ENCODE assay signal across 26 cellular contexts in genomic region chr9:131448818-131449217, GRCh38. TPM values are rescaled to one million over a fixed set of nuclear protein-coding genes. Genes with fewer than 3 reads are reported as not detected.
DNase-seq lines count a peak whose midpoint lies in the region; ATAC-seq and TF ChIP-seq lines count a peak whose summit lies in the region.
"Had no signal": no experiment of that assay in that cellular context is flagged by ENCODE, and none has a peak within 500 bp of the region (broad histone marks: within the 10 kb centered on the region; RNA-seq: fewer than 3 reads in every experiment).

No MANE protein-coding gene starts in this region.

- no peak for TF ChIP-seq CTCF in GM23338 (conservative IDR thresholded peaks at IDR 0.05; ENCODE audit: low read depth in 2 of 2)

- POLR2A ChIA-PET in naive thymus-derived CD8-positive, alpha-beta T cell (lab: Charles Lee) = interaction anchor here (0.5 to 0.7 kb wide), 3 partner anchors 16 to 114 kb away, joined by 3 to 5 read pairs (median 3); no protein-coding TSS in a partner anchor

- peaks cover 44% of the 10 kb centered on the region for H3F3A ChIP-seq in GM23338 (replicated peaks; ENCODE audit: low read depth)

- DNase-seq in activated CD4-positive, CD25-positive, alpha-beta regulatory T cell (lab: John Stamatoyannopoulos, UW) = no peak
- DNase-seq in GM23338 (ENCODE audit: low spot score) (no peak), MG63 (no peak), germinal center (ENCODE audit: low spot score) (no peak)
- no peak for DNase-seq in activated naive CD8-positive, alpha-beta T cell treated with anti-CD3 and anti-CD28 coated beads for 36 hours
- DNase-seq in naive thymus-derived CD8-positive, alpha-beta T cell = no peak
- DNase-seq: 8988T; activated B cell treated with CpG ODN at 0.5 μM for 24 hours; activated CD8-positive, alpha-beta memory T cell treated with anti-CD3 and anti-CD28 coated beads, Interleukin-2, amount 50 U/mL, for 48 hours; BE2C; EL; heart left ventricle; left ventricle myocardium inferior; NCI-H1105; NCI-H2029 treated with DMSO at 0.1 percent for 48 hours; NK-92 treated with Interleukin-12 subunit alpha and Interleukin-12 subunit beta, amount 100 ng/mL, for 24 hours; occipital lobe; retina; stimulated activated CD4-positive, alpha-beta T cell treated with anti-CD3 and anti-CD28 coated beads, Interleukin-4, amount 100 ng/mL, for 4 hours had no signal

- H3K4me3 ChIP-seq in GM23338 = no peak overlapping the region
- no peak overlapping the region for H3K4me3 ChIP-seq in MG63
- H3K4me3 ChIP-seq: coronary artery, HAP-1, heart left ventricle, left ventricle myocardium inferior, Peyer's patch, SJSA1, vagina had no signal

- peaks cover 55% of the 10 kb centered on the region for H4K20me1 ChIP-seq in GM23338 (replicated peaks; ENCODE audit: insufficient read depth)

- H3K27me3 Mint-ChIP-seq in GM23338 (ENCODE audit: insufficient read depth, low read depth, poor library complexity) = peaks cover 6% of the 10 kb centered on the region
- no peaks in the 10 kb centered on the region for H3K27me3 Mint-ChIP-seq in activated naive CD8-positive, alpha-beta T cell treated with anti-CD3 and anti-CD28 coated beads for 36 hours
- no peaks in the 10 kb centered on the region for H3K27me3 Mint-ChIP-seq in naive thymus-derived CD8-positive, alpha-beta T cell
- H3K27me3 Mint-ChIP-seq: activated B cell treated with CpG ODN at 0.5 μM for 24 hours had no signal

- no peaks in the 10 kb centered on the region for H3K9me3 Mint-ChIP-seq in GM23338
- H3K9me3 Mint-ChIP-seq in activated naive CD8-positive, alpha-beta T cell treated with anti-CD3 and anti-CD28 coated beads for 36 hours = no peaks in the 10 kb centered on the region
- no peaks in the 10 kb centered on the region for H3K9me3 Mint-ChIP-seq in naive thymus-derived CD8-positive, alpha-beta T cell
- H3K9me3 Mint-ChIP-seq: activated B cell treated with CpG ODN at 0.5 μM for 24 hours had no signal

- ATAC-seq in activated CD4-positive, CD25-positive, alpha-beta regulatory T cell treated with anti-CD3 and anti-CD28 coated beads, Interleukin-2, amount 50 U/mL, for 24 hours = peak; percentile 63 to 67
- no peak for ATAC-seq in GM23338
- no peak for ATAC-seq in naive thymus-derived CD8-positive, alpha-beta T cell
- ATAC-seq in HG03565 (IDR thresholded peaks at IDR 0.05; ENCODE audit: unreplicated experiment) = no peak
- ATAC-seq: heart left ventricle had no signal

- no peak overlapping the region for H3K4me2 ChIP-seq in GM23338

- H3K27ac Mint-ChIP-seq in GM23338 = no peak overlapping the region
- peak overlapping the region; percentile 67 for H3K27ac Mint-ChIP-seq in activated naive CD8-positive, alpha-beta T cell treated with anti-CD3 and anti-CD28 coated beads for 36 hours
- H3K27ac Mint-ChIP-seq in naive thymus-derived CD8-positive, alpha-beta T cell = peak overlapping the region in 8 of 10 donors; percentile 8 to 71 (median 42)
- H3K27ac Mint-ChIP-seq: activated B cell treated with CpG ODN at 0.5 μM for 24 hours had no signal

- peaks cover 93% of the 10 kb centered on the region for H3K36me3 Mint-ChIP-seq in GM23338 (ENCODE audit: low read depth)
- peaks cover 41% of the 10 kb centered on the region for H3K36me3 Mint-ChIP-seq in activated naive CD8-positive, alpha-beta T cell treated with anti-CD3 and anti-CD28 coated beads for 36 hours
- peaks cover 10 to 93% (median 11%) of the 10 kb centered on the region in 3 donors for H3K36me3 Mint-ChIP-seq in naive thymus-derived CD8-positive, alpha-beta T cell

- no peaks in the 10 kb centered on the region for H3K9me3 ChIP-seq in MG63
- H3K9me3 ChIP-seq: BE2C, HAP-1, heart left ventricle, left ventricle myocardium inferior, Peyer's patch, SJSA1, vagina had no signal

- no peaks in the 10 kb centered on the region for H3K9me2 ChIP-seq in GM23338 (ENCODE audit: insufficient read depth)

- peaks cover 7% of the 10 kb centered on the region; the same call in 2 of the 3 replicates for H3K4me1 Mint-ChIP-seq in GM23338
- H3K4me1 Mint-ChIP-seq in activated naive CD8-positive, alpha-beta T cell treated with anti-CD3 and anti-CD28 coated beads for 36 hours = peaks cover 22% of the 10 kb centered on the region
- peaks cover 11 to 19% (median 17%) of the 10 kb centered on the region in 4 donors for H3K4me1 Mint-ChIP-seq in naive thymus-derived CD8-positive, alpha-beta T cell

- peaks cover 90% of the 10 kb centered on the region for H3K79me2 ChIP-seq in GM23338 (replicated peaks; ENCODE audit: insufficient read depth)

- no peak overlapping the region for H2AFZ ChIP-seq in GM23338

- H3K4me1 ChIP-seq in GM23338 (ENCODE audit: insufficient read depth) = no peaks in the 10 kb centered on the region
- H3K4me1 ChIP-seq: BE2C, Peyer's patch, SJSA1, vagina had no signal

- peaks cover 84% of the 10 kb centered on the region for H3K36me3 ChIP-seq in GM23338 (ENCODE audit: insufficient read depth)
- H3K36me3 ChIP-seq in MG63 = peaks cover 88% of the 10 kb centered on the region

- H3K27ac ChIP-seq in GM23338 (ENCODE audit: low read depth) = peak overlapping the region; percentile 4; the same call in 1 of the 2 replicates
- H3K27ac ChIP-seq: coronary artery, heart left ventricle, left ventricle myocardium inferior, Peyer's patch, SJSA1, vagina had no signal

- H3K27me3 ChIP-seq in GM23338 (ENCODE audit: insufficient read depth) (no peaks in the 10 kb centered on the region), MG63 (no peaks in the 10 kb centered on the region)
- H3K27me3 ChIP-seq: BE2C, heart left ventricle, Peyer's patch, SJSA1, vagina had no signal

- no peak overlapping the region for H3K4me3 Mint-ChIP-seq in GM23338
- no peak overlapping the region for H3K4me3 Mint-ChIP-seq in activated naive CD8-positive, alpha-beta T cell treated with anti-CD3 and anti-CD28 coated beads for 36 hours
- H3K4me3 Mint-ChIP-seq in naive thymus-derived CD8-positive, alpha-beta T cell = no peak overlapping the region
- H3K4me3 Mint-ChIP-seq: activated B cell treated with CpG ODN at 0.5 μM for 24 hours had no signal

TF ChIP-seq in GM23338, 12 proteins besides CTCF, POLR2A, EP300 and RAD21 (continues in another document):
- TF ChIP-seq ZNF114 (CRISPR knock-in tag; IDR thresholded peaks at IDR 0.05) = no peak
- no peak for TF ChIP-seq JUNB (IDR thresholded peaks at IDR 0.05; ENCODE audit: unreplicated experiment)
- TF ChIP-seq EZH2 (IDR thresholded peaks at IDR 0.05; ENCODE audit: low read depth, unreplicated experiment) = no peak
- TF ChIP-seq EZH2phosphoT487 (IDR thresholded peaks at IDR 0.05; ENCODE audit: unreplicated experiment) = no peak
- no peak for TF ChIP-seq POLR2AphosphoS5 (IDR thresholded peaks at IDR 0.05; ENCODE audit: low read depth)
- TF ChIP-seq NANOG (IDR thresholded peaks at IDR 0.05; ENCODE audit: borderline replicate concordance) = no peak

RNA-seq across cellular contexts. Expression of gene POMT1, which starts 53.9 kb away (rescaled TPM):
- total RNA-seq in GM23338 (2014; rRNA removed; shearing (Covaris generic)) = 23.7 and 32.4 TPM in 2 replicates
- 17.7 and 20.2 TPM in 2 replicates for polyA plus RNA-seq in GM23338 (2016; fragmentation: Nextera tagmentation; extraction: Ambion mirVana)
- 10 to 100 TPM; 19.4 to 21.5 TPM for total RNA-seq in activated naive CD8-positive, alpha-beta T cell treated with anti-CD3 and anti-CD28 coated beads for 36 hours
- 10 to 100 TPM; 48.2 to 48.9 TPM for total RNA-seq in naive thymus-derived CD8-positive, alpha-beta T cell
- polyA plus RNA-seq in naive thymus-derived CD8-positive, alpha-beta T cell = 10 to 100 TPM in 2 of 3 donors, 1 to 10 TPM in 1; 7.4 to 11.1 (median 10.5) TPM
- 6.7 and 12.8 TPM in 2 replicates for total RNA-seq in MG63 (2014; rRNA removed; shearing (Covaris generic); ENCODE audit: low replicate concordance)

RNA-seq across cellular contexts. Expression of gene PRRC2B, which starts 54.9 kb away (rescaled TPM):
- 171 and 193 TPM in 2 replicates for total RNA-seq in GM23338 (2014; rRNA removed; shearing (Covaris generic))
- 41.4 and 45.0 TPM in 2 replicates for polyA plus RNA-seq in GM23338 (2016; fragmentation: Nextera tagmentation; extraction: Ambion mirVana)
- 100 to 1,000 TPM; 128 to 135 TPM for total RNA-seq in activated naive CD8-positive, alpha-beta T cell treated with anti-CD3 and anti-CD28 coated beads for 36 hours
- total RNA-seq in naive thymus-derived CD8-positive, alpha-beta T cell = 100 to 1,000 TPM; 383 to 386 TPM
- polyA plus RNA-seq in naive thymus-derived CD8-positive, alpha-beta T cell = 10 to 100 TPM; 13.4 to 56.3 (median 27.9) TPM
- total RNA-seq in MG63 (2014; rRNA removed; shearing (Covaris generic); ENCODE audit: low replicate concordance) = 24.0 and 39.2 TPM in 2 replicates

Comparison
In these comparisons a context has a peak if more than half of its experiments do, and no peak if none do; other contexts are left out.
1. ATAC-seq: peak in activated CD4-positive, CD25-positive, alpha-beta regulatory T cell treated with anti-CD3 and anti-CD28 coated beads, Interleukin-2, amount 50 U/mL, for 24 hours (2 of 2); none in GM23338 (single experiment), naive thymus-derived CD8-positive, alpha-beta T cell (0 of 2) and HG03565 (single experiment).